In the genomic region with DNA sequence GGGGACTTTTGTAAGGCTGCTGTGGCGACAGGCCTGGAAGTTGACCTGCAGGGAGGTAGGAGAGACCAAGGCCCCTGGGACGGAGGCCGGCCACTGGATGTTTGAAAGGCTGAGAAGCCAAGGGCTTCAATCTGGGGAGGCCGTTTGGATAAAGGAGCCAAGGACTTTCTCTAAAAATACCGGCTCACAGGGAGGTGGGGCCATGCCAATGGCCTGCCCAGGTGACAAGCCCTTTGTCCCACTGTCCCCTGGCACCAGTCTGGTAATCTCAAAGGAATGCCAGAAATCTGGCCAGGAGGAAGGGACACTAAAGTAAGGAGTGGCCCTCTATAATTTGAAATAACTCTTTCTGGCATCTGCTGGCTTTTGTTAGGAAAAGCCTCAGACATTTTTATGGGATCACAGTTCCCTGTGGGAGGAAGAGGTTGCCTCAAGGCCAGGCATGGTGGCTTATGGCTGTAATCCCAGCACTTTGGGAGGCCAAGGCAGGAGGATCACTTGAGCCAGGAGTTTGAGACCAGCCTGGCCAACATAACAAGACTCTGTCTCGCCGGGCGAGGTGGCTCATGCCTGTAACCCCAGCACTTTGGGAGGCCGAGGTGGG, we compare ENCODE assay signal across 10 cellular contexts. TPM values are rescaled to one million over a fixed set of nuclear protein-coding genes. Genes with fewer than 3 reads are reported as not detected.
DNase-seq lines count a peak whose midpoint lies in the region; ATAC-seq and TF ChIP-seq lines count a peak whose summit lies in the region.
"Had no signal": no experiment of that assay in that cellular context is flagged by ENCODE, and none has a peak within 500 bp of the region (broad histone marks: within the 10 kb centered on the region; RNA-seq: fewer than 3 reads in every experiment).

No MANE protein-coding gene starts in this region.

- TF ChIP-seq CTCF in neural progenitor cell (IDR thresholded peaks at IDR 0.05) (no peak), foreskin keratinocyte (conservative IDR thresholded peaks at IDR 0.05) (no peak)

- H3K27me3 ChIP-seq in CD8-positive, alpha-beta memory T cell (ENCODE audit: insufficient read depth, low read length, poor library complexity, severe bottlenecking), result no peaks in the 10 kb centered on the region
- H3K27me3 ChIP-seq in right cardiac atrium (ENCODE audit: control insufficient read depth, insufficient read depth) (no peaks in the 10 kb centered on the region), neural progenitor cell (peaks cover 8% of the 10 kb centered on the region), foreskin keratinocyte (peaks cover 9% of the 10 kb centered on the region)

- peaks cover 0 to 5% of the 10 kb centered on the region in 2 donors for H3K27me3 Mint-ChIP-seq in CD8-positive, alpha-beta memory T cell
- H3K27me3 Mint-ChIP-seq in neural progenitor cell (ENCODE audit: insufficient read depth, low read depth), result peaks cover 7% of the 10 kb centered on the region

- WGBS in right cardiac atrium, result 82% methylated on average over 9 of the region's 9 CpGs

- H2AFZ ChIP-seq in neural progenitor cell (replicated peaks), result no peak overlapping the region

- CTCF ChIA-PET in CD8-positive, alpha-beta memory T cell (lab: Charles Lee), result no interaction called here

- H3K36me3 Mint-ChIP-seq in CD8-positive, alpha-beta memory T cell, result no peaks in the 10 kb centered on the region
- peaks cover 4% of the 10 kb centered on the region for H3K36me3 Mint-ChIP-seq in neural progenitor cell

- H3K79me2 ChIP-seq in neural progenitor cell (ENCODE audit: low read depth), result peaks cover 24% of the 10 kb centered on the region

- no peak for DNase-seq in CD8-positive, alpha-beta memory T cell
- DNase-seq in LoVo (ENCODE audit: low spot score) (peak; percentile 94), right cardiac atrium (no peak), neural progenitor cell (ENCODE audit: low spot score) (peak; percentile 32), NCI-H2029 (lab: John Stamatoyannopoulos, UW) (no peak), MV-4-11 (lab: John Stamatoyannopoulos, UW) (no peak), foreskin keratinocyte (no peak), GM19240 (ENCODE audit: insufficient read length, low spot score) (no peak)
- DNase-seq: KBM-7, NCI-H524 had no signal

- H3K9me3 ChIP-seq in CD8-positive, alpha-beta memory T cell (ENCODE audit: low read length), result no peaks in the 10 kb centered on the region
- no peaks in the 10 kb centered on the region for H3K9me3 ChIP-seq in right cardiac atrium (ENCODE audit: control insufficient read depth, low read length)
- no peaks in the 10 kb centered on the region for H3K9me3 ChIP-seq in neural progenitor cell (ENCODE audit: low read depth)

- peaks cover 3 to 12% (median 8%) of the 10 kb centered on the region in 3 donors for H3K4me1 Mint-ChIP-seq in CD8-positive, alpha-beta memory T cell
- peaks cover 60% of the 10 kb centered on the region for H3K4me1 Mint-ChIP-seq in neural progenitor cell

- peaks cover 12% of the 10 kb centered on the region for H3K4me1 ChIP-seq in CD8-positive, alpha-beta memory T cell (ENCODE audit: insufficient read depth, low read length)
- H3K4me1 ChIP-seq in right cardiac atrium (ENCODE audit: control insufficient read depth, insufficient read depth, low read length) (no peaks in the 10 kb centered on the region), neural progenitor cell (peaks cover 28% of the 10 kb centered on the region), foreskin keratinocyte (no peaks in the 10 kb centered on the region)

- peak overlapping the region in 5 of 7 donors; percentile 35 to 66 (median 60) for H3K4me3 Mint-ChIP-seq in CD8-positive, alpha-beta memory T cell
- H3K4me3 Mint-ChIP-seq in neural progenitor cell, result peak overlapping the region; percentile 63

- H3F3A ChIP-seq in neural progenitor cell (ENCODE audit: low read depth), result peaks cover 35% of the 10 kb centered on the region

- no peak overlapping the region for H3K9ac ChIP-seq in neural progenitor cell

- no peak overlapping the region for H3K4me3 ChIP-seq in CD8-positive, alpha-beta memory T cell (ENCODE audit: low read length)
- no peak overlapping the region for H3K4me3 ChIP-seq in right cardiac atrium (ENCODE audit: low read length)
- H3K4me3 ChIP-seq in neural progenitor cell, result no peak overlapping the region

- H3K4me2 ChIP-seq in neural progenitor cell, result no peak overlapping the region

- intact Hi-C loops in right cardiac atrium (cut with DNase I), result no loop called here

- ATAC-seq in right cardiac atrium, result no peak
- ATAC-seq in foreskin keratinocyte, result no peak

- no peak overlapping the region for H3K27ac ChIP-seq in CD8-positive, alpha-beta memory T cell (ENCODE audit: low read depth, low read length)
- peak overlapping the region; percentile 40 for H3K27ac ChIP-seq in right cardiac atrium (ENCODE audit: low read length)
- no peak overlapping the region for H3K27ac ChIP-seq in neural progenitor cell
- H3K27ac ChIP-seq in foreskin keratinocyte, result no peak overlapping the region

- POLR2A ChIA-PET in CD8-positive, alpha-beta memory T cell (lab: Charles Lee), result interaction anchor here (0.7 kb wide), 1 partner anchor 29 kb away, joined by 3 read pairs; no protein-coding TSS in a partner anchor

- peaks cover 8% of the 10 kb centered on the region for H4K20me1 ChIP-seq in neural progenitor cell (ENCODE audit: low read depth)

- no peaks in the 10 kb centered on the region for H3K9me3 Mint-ChIP-seq in CD8-positive, alpha-beta memory T cell
- H3K9me3 Mint-ChIP-seq in neural progenitor cell, result no peaks in the 10 kb centered on the region

- H3K36me3 ChIP-seq in CD8-positive, alpha-beta memory T cell (ENCODE audit: insufficient read depth, low read length), result no peaks in the 10 kb centered on the region
- H3K36me3 ChIP-seq in neural progenitor cell, result no peaks in the 10 kb centered on the region

- peak overlapping the region in 1 of 8 donors; percentile 27 for H3K27ac Mint-ChIP-seq in CD8-positive, alpha-beta memory T cell
- H3K27ac Mint-ChIP-seq in neural progenitor cell, result peak overlapping the region; percentile 93

RNA-seq across cellular contexts. Expression of a gene that starts 1.9 kb away (rescaled TPM):
- 10 to 100 TPM; 11.6 to 14.0 TPM for total RNA-seq in CD8-positive, alpha-beta memory T cell
- polyA plus RNA-seq in CD8-positive, alpha-beta memory T cell, result 3.1 TPM
- total RNA-seq in right cardiac atrium, result 10 to 100 TPM in 2 of 4 donors, 1 to 10 TPM in 2; 8.7 to 11.1 (median 9.7) TPM
- polyA plus RNA-seq in right cardiac atrium, result 10.9 TPM
- total RNA-seq in neural progenitor cell (ENCODE audit: low replicate concordance), result 33.9 and 36.8 TPM in 2 replicates
- 3.8 and 5.4 TPM in 2 replicates for total RNA-seq in foreskin keratinocyte
- 3.4 and 4.3 TPM in 2 replicates for polyA plus RNA-seq in foreskin keratinocyte

Comparison
In these comparisons a context has a peak if more than half of its experiments do, and no peak if none do; other contexts are left out.
1. DNase-seq: peak in LoVo (single experiment) and neural progenitor cell (single experiment); none in CD8-positive, alpha-beta memory T cell (0 of 5), right cardiac atrium (0 of 3), NCI-H2029 (single experiment), MV-4-11 (single experiment), foreskin keratinocyte (0 of 2) and GM19240 (single experiment).